Comparison of ENCODE assay signal across 2 cellular contexts in the genomic region with DNA sequence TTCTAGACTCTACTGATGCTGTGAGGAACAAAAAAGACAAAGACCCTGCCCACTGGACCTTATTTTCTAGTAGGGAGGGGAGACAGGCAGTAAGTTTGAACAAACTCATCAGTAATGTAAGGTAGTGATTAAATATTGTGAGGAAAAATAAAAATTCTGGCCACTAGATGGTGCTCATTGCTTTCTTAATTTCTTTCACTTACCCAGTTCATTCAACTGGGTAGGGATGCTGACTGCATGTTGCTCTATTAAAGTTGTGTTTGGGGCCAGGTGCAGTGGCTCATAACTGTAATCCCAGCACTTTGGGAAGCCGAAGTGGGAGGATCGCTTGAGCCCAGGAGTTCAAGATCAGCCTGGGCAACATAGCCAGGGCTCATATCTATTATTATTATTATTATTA.
TF ChIP-seq lines count a peak whose summit lies in the region.

No MANE protein-coding gene starts in this region.

TF ChIP-seq in HCT116, 20 proteins besides CTCF, POLR2A, EP300 and RAD21:
- TF ChIP-seq POLR2AphosphoS5 (IDR thresholded peaks at IDR 0.05; ENCODE audit: low read depth, low read length) (no peak), ZFX (IDR thresholded peaks at IDR 0.05) (no peak), JUND (IDR thresholded peaks at IDR 0.05) (no peak), ZNF274 (IDR thresholded peaks at IDR 0.05; ENCODE audit: low read depth, low read length) (no peak), SRF (IDR thresholded peaks at IDR 0.05; ENCODE audit: low read depth) (no peak), ATF3 (IDR thresholded peaks at IDR 0.05) (no peak), SIN3A (IDR thresholded peaks at IDR 0.05; ENCODE audit: low read depth) (no peak), EGR1 (IDR thresholded peaks at IDR 0.05; ENCODE audit: low read depth) (no peak), YY1 (IDR thresholded peaks at IDR 0.05; ENCODE audit: extremely low read depth, insufficient replicate concordance, low read depth, low read length) (no peak), ELF1 (IDR thresholded peaks at IDR 0.05; ENCODE audit: borderline replicate concordance, low read depth) (no peak), REST (IDR thresholded peaks at IDR 0.05; ENCODE audit: low read depth) (no peak), CEBPB (IDR thresholded peaks at IDR 0.05; ENCODE audit: low read depth) (no peak), TCF7L2 (IDR thresholded peaks at IDR 0.05; ENCODE audit: borderline replicate concordance, extremely low read depth, insufficient read depth, insufficient read length) (no peak), EZH2phosphoT487 (IDR thresholded peaks at IDR 0.05; ENCODE audit: borderline replicate concordance) (no peak), CBX3 (IDR thresholded peaks at IDR 0.05; ENCODE audit: low read depth) (no peak)
- TF ChIP-seq, protein P1, sequence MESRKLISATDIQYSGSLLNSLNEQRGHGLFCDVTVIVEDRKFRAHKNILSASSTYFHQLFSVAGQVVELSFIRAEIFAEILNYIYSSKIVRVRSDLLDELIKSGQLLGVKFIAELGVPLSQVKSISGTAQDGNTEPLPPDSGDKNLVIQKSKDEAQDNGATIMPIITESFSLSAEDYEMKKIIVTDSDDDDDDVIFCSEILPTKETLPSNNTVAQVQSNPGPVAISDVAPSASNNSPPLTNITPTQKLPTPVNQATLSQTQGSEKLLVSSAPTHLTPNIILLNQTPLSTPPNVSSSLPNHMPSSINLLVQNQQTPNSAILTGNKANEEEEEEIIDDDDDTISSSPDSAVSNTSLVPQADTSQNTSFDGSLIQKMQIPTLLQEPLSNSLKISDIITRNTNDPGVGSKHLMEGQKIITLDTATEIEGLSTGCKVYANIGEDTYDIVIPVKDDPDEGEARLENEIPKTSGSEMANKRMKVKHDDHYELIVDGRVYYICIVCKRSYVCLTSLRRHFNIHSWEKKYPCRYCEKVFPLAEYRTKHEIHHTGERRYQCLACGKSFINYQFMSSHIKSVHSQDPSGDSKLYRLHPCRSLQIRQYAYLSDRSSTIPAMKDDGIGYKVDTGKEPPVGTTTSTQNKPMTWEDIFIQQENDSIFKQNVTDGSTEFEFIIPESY (IDR thresholded peaks at IDR 0.05; ENCODE audit: extremely low read depth, insufficient replicate concordance, low read length) = no peak
- TF ChIP-seq, protein P2, sequence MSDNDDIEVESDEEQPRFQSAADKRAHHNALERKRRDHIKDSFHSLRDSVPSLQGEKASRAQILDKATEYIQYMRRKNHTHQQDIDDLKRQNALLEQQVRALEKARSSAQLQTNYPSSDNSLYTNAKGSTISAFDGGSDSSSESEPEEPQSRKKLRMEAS (IDR thresholded peaks at IDR 0.05) = no peak

TF ChIP-seq in H1, 55 proteins besides CTCF, POLR2A, EP300 and RAD21:
- TF ChIP-seq SP1 (IDR thresholded peaks at IDR 0.05; ENCODE audit: low read depth, low read length) (no peak), SP2 (IDR thresholded peaks at IDR 0.05; ENCODE audit: low read length) (no peak), SIX5 (IDR thresholded peaks at IDR 0.05; ENCODE audit: low read depth, low read length) (no peak), CEBPB (IDR thresholded peaks at IDR 0.05; ENCODE audit: low read depth, low read length) (no peak), EZH2 (IDR thresholded peaks at IDR 0.05; ENCODE audit: low read depth, low read length, severe bottlenecking) (no peak), BCL11A (IDR thresholded peaks at IDR 0.05; ENCODE audit: low read depth in 2 of 2, low read length in 2 of 2) (no peak), CHD1 (IDR thresholded peaks at IDR 0.05; ENCODE audit: low read depth, low read length) (no peak), TCF12 (IDR thresholded peaks at IDR 0.05; ENCODE audit: low read depth, low read length) (no peak), HDAC6 (IDR thresholded peaks at IDR 0.05; ENCODE audit: low read depth, low read length) (no peak), POLR2AphosphoS5 (IDR thresholded peaks at IDR 0.05; ENCODE audit: low read depth, low read length) (no peak), FOSL1 (IDR thresholded peaks at IDR 0.05; ENCODE audit: insufficient read depth, low read depth, low read length) (no peak), JUN (IDR thresholded peaks at IDR 0.05; ENCODE audit: low read depth, low read length) (no peak), YY1 (IDR thresholded peaks at IDR 0.05; ENCODE audit: low read depth, low read length) (no peak), CHD7 (IDR thresholded peaks at IDR 0.05; ENCODE audit: insufficient replicate concordance, low read length) (no peak), SRF (IDR thresholded peaks at IDR 0.05; ENCODE audit: low read depth, low read length) (no peak)
- TF ChIP-seq, protein P3, sequence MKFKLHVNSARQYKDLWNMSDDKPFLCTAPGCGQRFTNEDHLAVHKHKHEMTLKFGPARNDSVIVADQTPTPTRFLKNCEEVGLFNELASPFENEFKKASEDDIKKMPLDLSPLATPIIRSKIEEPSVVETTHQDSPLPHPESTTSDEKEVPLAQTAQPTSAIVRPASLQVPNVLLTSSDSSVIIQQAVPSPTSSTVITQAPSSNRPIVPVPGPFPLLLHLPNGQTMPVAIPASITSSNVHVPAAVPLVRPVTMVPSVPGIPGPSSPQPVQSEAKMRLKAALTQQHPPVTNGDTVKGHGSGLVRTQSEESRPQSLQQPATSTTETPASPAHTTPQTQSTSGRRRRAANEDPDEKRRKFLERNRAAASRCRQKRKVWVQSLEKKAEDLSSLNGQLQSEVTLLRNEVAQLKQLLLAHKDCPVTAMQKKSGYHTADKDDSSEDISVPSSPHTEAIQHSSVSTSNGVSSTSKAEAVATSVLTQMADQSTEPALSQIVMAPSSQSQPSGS (IDR thresholded peaks at IDR 0.05; ENCODE audit: low read length) = no peak
